8 cellular contexts compared by ENCODE assay signal in genomic region chrX:53223955-53224859, GRCh38. TPM values are rescaled to one million over a fixed set of nuclear protein-coding genes. Genes with fewer than 3 reads are reported as not detected.
DNase-seq lines count a peak whose midpoint lies in the region; ATAC-seq and TF ChIP-seq lines count a peak whose summit lies in the region.

No MANE protein-coding gene starts in this region.

- peaks cover 8 to 38% of the 10 kb centered on the region in 2 donors for H3K36me3 Mint-ChIP-seq in CD14-positive monocyte

- ATAC-seq in lower lobe of right lung (peak; percentile 20 to 28), thoracic aorta (ENCODE audit: insufficient number of reproducible peaks, low FRiP score, low read depth) (no peak)

- H3K9me3 Mint-ChIP-seq in CD14-positive monocyte: peaks cover 0 to 3% (median 0%) of the 10 kb centered on the region in 7 donors

- peak overlapping the region; percentile 95 to 100 (median 98) for H3K27ac Mint-ChIP-seq in CD14-positive monocyte

- in situ Hi-C loops in HAP-1 (cut with MboI; ENCODE audit: low sequenced_read_pairs): no loop called here

- H3K36me3 ChIP-seq in HAP-1 (replicated peaks) (peaks cover 41% of the 10 kb centered on the region), lower lobe of right lung (peaks cover 14% of the 10 kb centered on the region), thoracic aorta (peaks cover 6% of the 10 kb centered on the region)

- H3K9me3 ChIP-seq in HAP-1 (no peaks in the 10 kb centered on the region), lower lobe of right lung (no peaks in the 10 kb centered on the region), thoracic aorta (no peaks in the 10 kb centered on the region)

- intact Hi-C loops in CD14-positive monocyte (cut with micrococcal nuclease): loop anchor here in 1 of 2 donors (10.0 kb wide), 1 partner anchor 129 kb away; the partner anchor contains the start of gene KANTR
- intact Hi-C loops in lower lobe of right lung (cut with DNase I): no loop called here

- H3K4me3 ChIP-seq in HAP-1 (peak overlapping the region; percentile 92), coronary artery (peak overlapping the region; percentile 89), lower lobe of right lung (peak overlapping the region; percentile 83), thoracic aorta (peak overlapping the region; percentile 81)

- H3K27me3 ChIP-seq in HAP-1 (ENCODE audit: low read depth) (no peaks in the 10 kb centered on the region), lower lobe of right lung (ENCODE audit: low read depth) (no peaks in the 10 kb centered on the region), thoracic aorta (replicated peaks; ENCODE audit: insufficient read depth) (no peaks in the 10 kb centered on the region)

- peak overlapping the region; percentile 89 to 95 for H3K4me3 Mint-ChIP-seq in CD14-positive monocyte

- H3K4me1 ChIP-seq in HAP-1 (peaks cover 7% of the 10 kb centered on the region), lower lobe of right lung (peaks cover 27% of the 10 kb centered on the region), thoracic aorta (ENCODE audit: control insufficient read depth in 1 of 2, low read depth in 2 of 2) (peaks cover 6 to 25% of the 10 kb centered on the region in 2 donors)

- H3K4me1 Mint-ChIP-seq in CD14-positive monocyte: peaks cover 33% of the 10 kb centered on the region

- H3K27me3 Mint-ChIP-seq in CD14-positive monocyte (ENCODE audit: low read depth in 3 of 3): peaks cover 0 to 7% (median 0%) of the 10 kb centered on the region in 3 donors

- peak overlapping the region; percentile 88 to 90 for H3K27ac ChIP-seq in coronary artery
- H3K27ac ChIP-seq in lower lobe of right lung: peak overlapping the region; percentile 90
- peak overlapping the region; percentile 73 to 86 for H3K27ac ChIP-seq in thoracic aorta

- DNase-seq in CD14-positive monocyte (ENCODE audit: low spot score) (no peak), HAP-1 (ENCODE audit: low spot score in 2 of 2) (peak in 1 of 2 experiments; percentile 29), SW480 (ENCODE audit: low spot score) (peak; percentile 90), coronary artery (ENCODE audit: low spot score) (no peak), lower lobe of right lung (no peak), thoracic aorta (ENCODE audit: low spot score) (no peak), NCI-H1436 treated with DMSO at 0.1 percent for 48 hours (lab: John Stamatoyannopoulos, UW) (no peak), NK-92 (lab: John Stamatoyannopoulos, UW; ENCODE audit: unreplicated experiment) (no peak)

- TF ChIP-seq CTCF in CD14-positive monocyte (IDR thresholded peaks at IDR 0.05) (no peak), coronary artery (IDR thresholded peaks at IDR 0.05) (no peak), lower lobe of right lung (IDR thresholded peaks at IDR 0.05) (no peak), thoracic aorta (IDR thresholded peaks at IDR 0.05) (no peak)

RNA-seq across cellular contexts. Expression of gene KDM5C, which starts 0.8 kb away (rescaled TPM):
- 10 to 100 TPM; 13.3 to 16.7 TPM for polyA plus RNA-seq in CD14-positive monocyte
- total RNA-seq in lower lobe of right lung: 67.5 TPM
- total RNA-seq in thoracic aorta: 100 to 1,000 TPM in 1 of 2 donors, 10 to 100 TPM in 1; 57.4 to 101 TPM

RNA-seq across cellular contexts. Expression of gene IQSEC2, which starts 57.2 kb away (rescaled TPM):
- polyA plus RNA-seq in CD14-positive monocyte: 1 to 10 TPM; 6.5 to 6.9 TPM
- total RNA-seq in lower lobe of right lung: 24.0 TPM
- total RNA-seq in thoracic aorta: 10 to 100 TPM; 12.2 to 21.1 TPM
